ENCODE assay signal across 31 cellular contexts in the genomic region with DNA sequence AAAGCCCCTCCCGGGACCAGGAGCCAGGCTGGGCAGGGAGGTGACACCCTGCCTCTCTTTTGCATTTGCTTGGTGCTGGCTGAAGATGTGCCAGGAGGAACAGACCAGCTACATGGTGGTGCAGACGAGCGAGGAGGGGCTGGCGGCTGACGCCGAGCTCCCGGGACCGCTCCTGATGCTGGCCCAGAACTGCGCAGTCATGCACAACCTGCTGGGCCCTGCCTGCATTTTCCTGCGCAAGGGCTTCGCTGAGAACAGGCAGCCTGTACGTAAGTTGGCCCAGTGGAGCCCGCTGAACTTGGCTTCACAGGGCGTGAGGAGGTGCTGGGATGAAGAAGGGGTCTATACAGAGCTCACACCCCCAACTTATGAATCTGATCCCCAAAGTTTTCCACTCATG. TPM values are rescaled to one million over a fixed set of nuclear protein-coding genes. Genes with fewer than 3 reads are reported as not detected.
"Had no signal": no experiment of that assay in that cellular context is flagged by ENCODE, and none has a peak within 500 bp of the region (broad histone marks: within the 10 kb centered on the region; RNA-seq: fewer than 3 reads in every experiment).

No MANE protein-coding gene starts in this region.

- ATAC-seq: effector memory CD8-positive, alpha-beta T cell; esophagus mucosa; foreskin keratinocyte; gastrocnemius medialis; gastroesophageal sphincter; heart left ventricle; heart right ventricle had no signal

- DNase-seq: colonic mucosa; cortex of kidney; dermis blood vessel endothelial cell; dorsolateral prefrontal cortex; effector CD4-positive, alpha-beta T cell; effector CD8-positive, alpha-beta T cell; effector memory CD4-positive, alpha-beta T cell; effector memory CD8-positive, alpha-beta T cell; endodermal cell; erythroblast; esophagus squamous epithelium; foreskin fibroblast; foreskin keratinocyte; foreskin melanocyte; gastrocnemius medialis; glutamatergic neuron; head of caudate nucleus; heart left ventricle; heart right ventricle had no signal

- H3K4me1 ChIP-seq: foreskin keratinocyte had no signal

- H3K27ac ChIP-seq: colonic mucosa, epithelial cell of prostate, foreskin keratinocyte, gastrocnemius medialis had no signal

- H3K9me3 ChIP-seq: colonic mucosa, esophagus muscularis mucosa, esophagus squamous epithelium, gastrocnemius medialis, gastroesophageal sphincter, heart left ventricle, heart right ventricle had no signal

- FAIRE-seq: colon, endometrium, endothelial cell of umbilical vein, frontal cortex had no signal

- H3K27me3 ChIP-seq: colonic mucosa, gastroesophageal sphincter, heart left ventricle, heart right ventricle had no signal

- H3K36me3 ChIP-seq: colonic mucosa, esophagus squamous epithelium, gastrocnemius medialis had no signal

- H3K4me3 ChIP-seq: colonic mucosa, coronary artery, esophagus muscularis mucosa, esophagus squamous epithelium, gastrocnemius medialis, gastroesophageal sphincter, heart left ventricle, heart right ventricle had no signal

RNA-seq across cellular contexts. Expression of gene CABP1, which starts 15.6 kb away (rescaled TPM):
- total RNA-seq: dermis microvascular lymphatic vessel endothelial cell, fibroblast of lung, fibroblast of villous mesenchyme, foreskin keratinocyte had no signal
- polyA plus RNA-seq: foreskin keratinocyte had no signal
